1 cellular context compared by ENCODE assay signal in the genomic region with DNA sequence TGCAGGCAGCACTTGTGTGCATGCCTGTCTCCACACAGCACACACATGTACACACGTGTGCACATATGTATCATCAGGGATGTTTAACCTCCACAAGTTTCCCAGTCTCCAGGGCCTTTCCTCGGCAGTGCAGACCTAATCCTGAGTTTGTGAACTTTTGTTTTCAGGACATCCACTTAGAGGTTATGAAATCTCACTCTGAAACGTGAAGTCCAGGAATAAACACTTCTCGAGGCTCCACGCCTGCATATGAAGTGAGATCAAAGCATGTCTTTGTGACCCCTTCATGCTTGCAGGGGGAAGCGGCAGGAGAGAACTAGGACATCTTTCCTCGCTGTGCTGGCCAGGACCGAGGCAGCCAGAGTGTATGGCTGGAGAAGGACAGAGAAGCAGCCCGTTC.
TF ChIP-seq lines count a peak whose summit lies in the region.

No MANE protein-coding gene starts in this region.

TF ChIP-seq in A549, 52 proteins besides CTCF, POLR2A, EP300 and RAD21:
- TF ChIP-seq ZC3H11A (IDR thresholded peaks at IDR 0.05) (no peak), EHF (CRISPR knock-in tag; IDR thresholded peaks at IDR 0.05) (no peak), RARB (CRISPR knock-in tag; IDR thresholded peaks at IDR 0.05) (no peak)
